Comparison of ENCODE assay signal across 11 cellular contexts in the genomic region with DNA sequence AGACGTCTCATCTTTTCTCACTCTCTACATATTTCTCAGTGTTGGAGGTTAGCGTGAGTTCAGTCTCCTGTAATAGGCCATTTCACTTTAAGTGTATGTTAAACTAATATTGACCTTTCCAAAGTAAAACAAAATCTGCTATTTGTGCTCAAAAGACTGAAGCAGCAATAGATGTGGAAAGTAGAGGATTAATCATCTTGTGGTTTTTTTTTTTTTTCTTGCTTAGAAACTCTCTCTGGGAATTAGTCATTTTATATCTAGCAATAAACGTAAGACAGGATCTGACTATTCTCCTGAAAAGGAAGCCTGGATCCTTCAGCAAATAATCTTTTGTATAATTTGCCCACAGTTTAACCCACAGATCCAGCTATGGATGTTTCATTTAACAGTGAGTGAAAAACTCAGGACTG.
DNase-seq lines count a peak whose midpoint lies in the region; ATAC-seq and TF ChIP-seq lines count a peak whose summit lies in the region.
"Had no signal": no experiment of that assay in that cellular context is flagged by ENCODE, and none has a peak within 500 bp of the region (broad histone marks: within the 10 kb centered on the region; RNA-seq: fewer than 3 reads in every experiment).

No MANE protein-coding gene starts in this region.

- DNase-seq in activated naive CD4-positive, alpha-beta T cell (lab: John Stamatoyannopoulos, UW), result no peak
- DNase-seq in SJSA1 (ENCODE audit: low read depth in 1 of 2, low spot score in 2 of 2) (peak in 1 of 2 experiments; percentile 73), fibroblast of lung (ENCODE audit: low read depth in 2 of 2) (peak; percentile 87 to 88), NCI-H1930 (lab: John Stamatoyannopoulos, UW) (no peak)
- DNase-seq in stimulated activated naive CD8-positive, alpha-beta T cell treated with anti-CD3 and anti-CD28 coated beads, Interleukin-15, Interleukin-2, amounts not matched to agents 100 U/mL and 50 U/mL, for 24 hours, result no peak
- no peak for DNase-seq in CD8-positive, alpha-beta memory T cell
- DNase-seq: CD4-positive, CD25-positive, alpha-beta regulatory T cell; effector memory CD8-positive, alpha-beta T cell; stimulated activated naive B cell treated with anti-CD40 and anti-IgM and Interleukin-4, amounts not matched to agents 10 μg/mL and 1 μg/mL and 100 μg/mL, for 72 hours had no signal

- peaks cover 37% of the 10 kb centered on the region for H3K79me2 ChIP-seq in fibroblast of lung (ENCODE audit: control insufficient read depth, insufficient read depth, low read length)

- H4K20me1 ChIP-seq in fibroblast of lung (ENCODE audit: control insufficient read depth, extremely low read depth, insufficient read depth, low read length), result no peaks in the 10 kb centered on the region

- no peaks in the 10 kb centered on the region for H3K27me3 ChIP-seq in SJSA1 (replicated peaks)
- H3K27me3 ChIP-seq in fibroblast of lung (ENCODE audit: control insufficient read depth, insufficient read depth, low read length), result no peaks in the 10 kb centered on the region
- no peaks in the 10 kb centered on the region for H3K27me3 ChIP-seq in CD8-positive, alpha-beta memory T cell (ENCODE audit: insufficient read depth, low read length, poor library complexity, severe bottlenecking)

- H3K4me1 ChIP-seq in SJSA1 (replicated peaks) (peaks cover 60% of the 10 kb centered on the region), fibroblast of lung (ENCODE audit: control insufficient read depth, extremely low read depth, insufficient read depth, low read length) (peaks cover 28% of the 10 kb centered on the region)
- peaks cover 21% of the 10 kb centered on the region for H3K4me1 ChIP-seq in CD8-positive, alpha-beta memory T cell (ENCODE audit: insufficient read depth, low read length)

- H3K36me3 ChIP-seq in SJSA1, result peaks cover 75% of the 10 kb centered on the region
- peaks cover 22% of the 10 kb centered on the region for H3K36me3 ChIP-seq in fibroblast of lung (ENCODE audit: control insufficient read depth, insufficient read depth, low read length)
- H3K36me3 ChIP-seq in CD8-positive, alpha-beta memory T cell (ENCODE audit: insufficient read depth, low read length), result no peaks in the 10 kb centered on the region

- peak; percentile 75 for ATAC-seq in stimulated activated naive CD8-positive, alpha-beta T cell treated with anti-CD3 and anti-CD28 coated beads, Interleukin-15, Interleukin-2, amounts not matched to agents 100 U/mL and 50 U/mL, for 24 hours
- ATAC-seq in GM19397 (IDR thresholded peaks at IDR 0.05; ENCODE audit: unreplicated experiment), result no peak
- ATAC-seq: effector memory CD8-positive, alpha-beta T cell had no signal

- H3K4me3 Mint-ChIP-seq in activated naive CD4-positive, alpha-beta T cell treated with anti-CD3 and anti-CD28 coated beads, Interleukin-2, amount 50 U/mL, for 24 hours, result peak overlapping the region; percentile 51
- H3K4me3 Mint-ChIP-seq in CD8-positive, alpha-beta memory T cell, result no peak overlapping the region
- H3K4me3 Mint-ChIP-seq: CD4-positive, CD25-positive, alpha-beta regulatory T cell; effector memory CD8-positive, alpha-beta T cell; stimulated activated naive B cell treated with anti-CD40 and anti-IgM and Interleukin-4, amounts not matched to agents 10 μg/mL and 1 μg/mL and 100 μg/mL, for 72 hours had no signal

- H3K9me3 Mint-ChIP-seq in activated naive CD4-positive, alpha-beta T cell treated with anti-CD3 and anti-CD28 coated beads, Interleukin-2, amount 50 U/mL, for 24 hours, result peaks cover 4% of the 10 kb centered on the region
- H3K9me3 Mint-ChIP-seq in CD8-positive, alpha-beta memory T cell, result no peaks in the 10 kb centered on the region
- H3K9me3 Mint-ChIP-seq: effector memory CD8-positive, alpha-beta T cell had no signal

- CTCF ChIA-PET in CD8-positive, alpha-beta memory T cell (lab: Charles Lee), result no interaction called here

- peak overlapping the region; percentile 79 for H3K27ac Mint-ChIP-seq in activated naive CD4-positive, alpha-beta T cell treated with anti-CD3 and anti-CD28 coated beads, Interleukin-2, amount 50 U/mL, for 24 hours
- H3K27ac Mint-ChIP-seq in CD8-positive, alpha-beta memory T cell, result no peak overlapping the region
- H3K27ac Mint-ChIP-seq: effector memory CD8-positive, alpha-beta T cell; stimulated activated naive B cell treated with anti-CD40 and anti-IgM and Interleukin-4, amounts not matched to agents 10 μg/mL and 1 μg/mL and 100 μg/mL, for 72 hours had no signal

- no peaks in the 10 kb centered on the region for H3K27me3 Mint-ChIP-seq in activated naive CD4-positive, alpha-beta T cell treated with anti-CD3 and anti-CD28 coated beads, Interleukin-2, amount 50 U/mL, for 24 hours
- H3K27me3 Mint-ChIP-seq in CD8-positive, alpha-beta memory T cell, result peaks cover 3 to 5% of the 10 kb centered on the region in 2 donors

- POLR2A ChIA-PET in CD8-positive, alpha-beta memory T cell (lab: Charles Lee), result no interaction called here

- H3K4me2 ChIP-seq in fibroblast of lung (ENCODE audit: extremely low read depth, insufficient read depth, low read length), result no peak overlapping the region

- H3K27ac ChIP-seq in SJSA1 (peak overlapping the region; percentile 50), fibroblast of lung (ENCODE audit: insufficient read depth, low read length) (peak overlapping the region; percentile 65)
- H3K27ac ChIP-seq in CD8-positive, alpha-beta memory T cell (ENCODE audit: low read depth, low read length), result no peak overlapping the region

- no peak overlapping the region for H3K4me3 ChIP-seq in SJSA1
- H3K4me3 ChIP-seq in fibroblast of lung (replicated peaks in 1 of 4; ENCODE audit: control extremely low read depth in 1 of 4, insufficient read depth in 1 of 4, low read depth in 3 of 4, low read length in 4 of 4), result no peak overlapping the region
- no peak overlapping the region for H3K4me3 ChIP-seq in CD8-positive, alpha-beta memory T cell (ENCODE audit: low read length)

- peaks cover 2% of the 10 kb centered on the region for H3K36me3 Mint-ChIP-seq in activated naive CD4-positive, alpha-beta T cell treated with anti-CD3 and anti-CD28 coated beads, Interleukin-2, amount 50 U/mL, for 24 hours
- peaks cover 0 to 6% (median 0%) of the 10 kb centered on the region in 3 donors for H3K36me3 Mint-ChIP-seq in CD8-positive, alpha-beta memory T cell
- H3K36me3 Mint-ChIP-seq: CD4-positive, CD25-positive, alpha-beta regulatory T cell had no signal

- H2AFZ ChIP-seq in fibroblast of lung (ENCODE audit: low read length), result no peak overlapping the region

- no peak for TF ChIP-seq CTCF in fibroblast of lung (conservative IDR thresholded peaks at IDR 0.05 in 1 of 2, IDR thresholded peaks at IDR 0.05 in 1 of 2; ENCODE audit: low read depth in 1 of 2, low read length in 2 of 2)

- H3K4me1 Mint-ChIP-seq in activated naive CD4-positive, alpha-beta T cell treated with anti-CD3 and anti-CD28 coated beads, Interleukin-2, amount 50 U/mL, for 24 hours, result peaks cover 56% of the 10 kb centered on the region
- H3K4me1 Mint-ChIP-seq in CD8-positive, alpha-beta memory T cell, result peaks cover 21 to 29% (median 25%) of the 10 kb centered on the region in 3 donors

- H3K9ac ChIP-seq in fibroblast of lung (ENCODE audit: insufficient read depth, low read length), result no peak overlapping the region

- H3K9me3 ChIP-seq in SJSA1 (replicated peaks) (no peaks in the 10 kb centered on the region), fibroblast of lung (ENCODE audit: control insufficient read depth, insufficient read depth, low read depth, low read length) (no peaks in the 10 kb centered on the region)
- H3K9me3 ChIP-seq in CD8-positive, alpha-beta memory T cell (ENCODE audit: low read length), result no peaks in the 10 kb centered on the region

Comparison
In these comparisons a context has a peak if more than half of its experiments do, and no peak if none do; other contexts are left out.
1. DNase-seq: peak in fibroblast of lung (2 of 2); none in activated naive CD4-positive, alpha-beta T cell (0 of 4), stimulated activated naive CD8-positive, alpha-beta T cell treated with anti-CD3 and anti-CD28 coated beads, Interleukin-15, Interleukin-2, amounts not matched to agents 100 U/mL and 50 U/mL, for 24 hours (single experiment), CD8-positive, alpha-beta memory T cell (0 of 5) and NCI-H1930 (0 of 2).